Comparison of ENCODE assay signal across 26 cellular contexts in genomic region chr9:80842976-80843506, GRCh38.
"Had no signal": no experiment of that assay in that cellular context is flagged by ENCODE, and none has a peak within 500 bp of the region (broad histone marks: within the 10 kb centered on the region; RNA-seq: fewer than 3 reads in every experiment).

No MANE protein-coding gene starts in this region.

- H3K27ac ChIP-seq: coronary artery, foreskin keratinocyte, left lung, testis, transverse colon had no signal

- H3K27ac Mint-ChIP-seq: activated CD4-positive, alpha-beta memory T cell treated with anti-CD3 and anti-CD28 coated beads, Interleukin-2, amount 10 ng/mL, durations not matched to agents 7 days and 5 days; activated CD4-positive, alpha-beta T cell treated with anti-CD3 and anti-CD28 coated beads, Interleukin-2, amount 10 ng/mL, durations not matched to agents 7 days and 5 days; activated naive CD4-positive, alpha-beta T cell treated with anti-CD3 and anti-CD28 coated beads, Interleukin-2, amount 50 U/mL, for 24 hours; activated T-cell treated with anti-CD3 and anti-CD28 coated beads, Interleukin-2, amount 50 U/mL, for 24 hours; activated T-helper 17 cell treated with anti-CD3 and anti-CD28 coated beads, Interleukin-2, amount 50 U/mL, for 72 hours; natural killer cell had no signal

- DNase-seq: activated CD4-positive, alpha-beta memory T cell treated with anti-CD3 and anti-CD28 coated beads, Interleukin-2, amount 10 ng/mL, durations not matched to agents 7 days and 5 days; activated CD4-positive, alpha-beta T cell treated with anti-CD3 and anti-CD28 coated beads, Interleukin-2, amount 10 ng/mL, durations not matched to agents 7 days and 5 days; activated CD4-positive, CD25-positive, alpha-beta regulatory T cell treated with anti-CD3 and anti-CD28 coated beads, Interleukin-2, amount 50 U/mL, for 72 hours; activated CD8-positive, alpha-beta memory T cell treated with anti-CD3 and anti-CD28 coated beads, Interleukin-2, amount 50 U/mL, for 48 hours; activated T-cell treated with anti-CD3 and anti-CD28 coated beads, Interleukin-2, amount 50 U/mL, for 24 hours; dorsolateral prefrontal cortex; effector memory CD4-positive, alpha-beta T cell; heart right ventricle; kidney glomerular epithelial cell; left lung; mesendoderm; natural killer cell; posterior cingulate gyrus; stimulated activated CD4-positive, alpha-beta T cell treated with anti-CD3 and anti-CD28 coated beads, Interleukin-12 subunit alpha, Interleukin-12 subunit beta, amount 100 ng/mL, for 4 hours; stimulated activated CD4-positive, alpha-beta T cell treated with anti-CD3 and anti-CD28 coated beads, Interleukin-4, amount 100 ng/mL, for 1 hour; stimulated activated naive CD8-positive, alpha-beta T cell treated with anti-CD3 and anti-CD28 coated beads, Interleukin-15, Interleukin-2, amounts not matched to agents 100 U/mL and 50 U/mL, for 24 hours; T-helper 2 cell; testis; transverse colon had no signal

- H3K4me1 Mint-ChIP-seq: activated CD4-positive, alpha-beta memory T cell treated with anti-CD3 and anti-CD28 coated beads, Interleukin-2, amount 10 ng/mL, durations not matched to agents 7 days and 5 days; activated CD4-positive, alpha-beta T cell treated with anti-CD3 and anti-CD28 coated beads, Interleukin-2, amount 10 ng/mL, durations not matched to agents 7 days and 5 days; activated naive CD4-positive, alpha-beta T cell treated with anti-CD3 and anti-CD28 coated beads, Interleukin-2, amount 50 U/mL, for 24 hours; activated T-helper 17 cell treated with anti-CD3 and anti-CD28 coated beads, Interleukin-2, amount 50 U/mL, for 72 hours; natural killer cell had no signal

- H3K36me3 ChIP-seq: heart right ventricle, left lung, transverse colon had no signal

- H3K4me3 Mint-ChIP-seq: activated CD4-positive, alpha-beta memory T cell treated with anti-CD3 and anti-CD28 coated beads, Interleukin-2, amount 10 ng/mL, durations not matched to agents 7 days and 5 days; activated CD4-positive, alpha-beta T cell treated with anti-CD3 and anti-CD28 coated beads, Interleukin-2, amount 10 ng/mL, durations not matched to agents 7 days and 5 days; activated naive CD4-positive, alpha-beta T cell treated with anti-CD3 and anti-CD28 coated beads, Interleukin-2, amount 50 U/mL, for 24 hours; activated T-cell treated with anti-CD3 and anti-CD28 coated beads, Interleukin-2, amount 50 U/mL, for 24 hours; activated T-helper 17 cell treated with anti-CD3 and anti-CD28 coated beads, Interleukin-2, amount 50 U/mL, for 72 hours; brain; natural killer cell had no signal

- H3K9me3 Mint-ChIP-seq: activated CD4-positive, alpha-beta T cell treated with anti-CD3 and anti-CD28 coated beads, Interleukin-2, amount 10 ng/mL, durations not matched to agents 7 days and 5 days had no signal

- H3K4me1 ChIP-seq: foreskin keratinocyte, heart right ventricle, left lung, testis had no signal

- H3K9me3 ChIP-seq: testis, transverse colon had no signal

- H3K4me3 ChIP-seq: coronary artery, dorsolateral prefrontal cortex, heart right ventricle, left lung, lung, testis, transverse colon had no signal

- H3K27me3 ChIP-seq: dorsolateral prefrontal cortex, foreskin keratinocyte, heart right ventricle, left lung, testis, transverse colon had no signal

- H3K36me3 Mint-ChIP-seq: activated naive CD4-positive, alpha-beta T cell treated with anti-CD3 and anti-CD28 coated beads, Interleukin-2, amount 50 U/mL, for 24 hours; brain had no signal

- H3K27me3 Mint-ChIP-seq: activated CD4-positive, alpha-beta memory T cell treated with anti-CD3 and anti-CD28 coated beads, Interleukin-2, amount 10 ng/mL, durations not matched to agents 7 days and 5 days; activated CD4-positive, alpha-beta T cell treated with anti-CD3 and anti-CD28 coated beads, Interleukin-2, amount 10 ng/mL, durations not matched to agents 7 days and 5 days; activated naive CD4-positive, alpha-beta T cell treated with anti-CD3 and anti-CD28 coated beads, Interleukin-2, amount 50 U/mL, for 24 hours; activated T-cell treated with anti-CD3 and anti-CD28 coated beads, Interleukin-2, amount 50 U/mL, for 24 hours; activated T-helper 17 cell treated with anti-CD3 and anti-CD28 coated beads, Interleukin-2, amount 50 U/mL, for 72 hours; brain had no signal

- ATAC-seq: activated T-helper 17 cell treated with anti-CD3 and anti-CD28 coated beads, Interleukin-2, amount 50 U/mL, for 72 hours; left lung; natural killer cell; stimulated activated naive CD8-positive, alpha-beta T cell treated with anti-CD3 and anti-CD28 coated beads, Interleukin-15, Interleukin-2, amounts not matched to agents 100 U/mL and 50 U/mL, for 24 hours had no signal

- FAIRE-seq: endothelial cell of umbilical vein had no signal
